ENCODE assay signal across 1 cellular context in the genomic region with DNA sequence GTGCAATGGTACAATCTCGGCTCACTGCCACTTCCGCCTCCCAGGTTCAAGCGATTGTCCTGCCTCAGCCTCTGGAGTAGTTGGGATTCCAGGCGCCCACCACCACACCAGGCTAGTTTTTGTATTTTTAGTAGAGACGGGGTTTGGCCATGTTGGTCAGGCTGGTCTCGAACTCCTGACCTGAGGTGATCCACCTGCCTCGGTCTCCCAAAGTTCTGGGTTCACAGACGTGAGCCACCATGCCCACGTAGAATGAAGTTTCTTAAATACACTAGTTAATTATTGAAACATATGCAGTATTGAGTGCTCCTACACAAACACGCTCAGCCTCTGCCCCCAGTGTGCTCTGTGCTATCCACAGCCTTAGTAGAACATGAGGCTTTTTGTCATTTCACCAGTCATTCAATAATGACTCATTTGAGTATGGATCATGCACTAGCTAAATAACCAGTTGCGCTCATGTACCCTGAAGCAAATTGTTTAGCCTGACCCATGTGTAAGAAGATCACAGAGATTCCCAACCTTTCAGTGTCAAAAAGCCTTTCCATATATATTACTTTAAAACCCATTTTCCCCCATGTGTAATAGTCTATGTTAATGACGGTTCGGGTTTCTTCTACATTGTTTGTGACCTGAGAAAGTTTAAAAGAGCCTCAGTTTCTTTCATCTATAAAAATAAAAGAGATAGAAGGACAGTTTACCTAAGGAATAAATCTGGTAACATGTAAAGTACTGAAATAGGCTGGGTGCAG.
TF ChIP-seq lines count a peak whose summit lies in the region.

No MANE protein-coding gene starts in this region.

TF ChIP-seq in GM12878, 131 proteins besides CTCF, POLR2A, EP300 and RAD21 (continued from another document and continues in another):
- TF ChIP-seq, protein P1, sequence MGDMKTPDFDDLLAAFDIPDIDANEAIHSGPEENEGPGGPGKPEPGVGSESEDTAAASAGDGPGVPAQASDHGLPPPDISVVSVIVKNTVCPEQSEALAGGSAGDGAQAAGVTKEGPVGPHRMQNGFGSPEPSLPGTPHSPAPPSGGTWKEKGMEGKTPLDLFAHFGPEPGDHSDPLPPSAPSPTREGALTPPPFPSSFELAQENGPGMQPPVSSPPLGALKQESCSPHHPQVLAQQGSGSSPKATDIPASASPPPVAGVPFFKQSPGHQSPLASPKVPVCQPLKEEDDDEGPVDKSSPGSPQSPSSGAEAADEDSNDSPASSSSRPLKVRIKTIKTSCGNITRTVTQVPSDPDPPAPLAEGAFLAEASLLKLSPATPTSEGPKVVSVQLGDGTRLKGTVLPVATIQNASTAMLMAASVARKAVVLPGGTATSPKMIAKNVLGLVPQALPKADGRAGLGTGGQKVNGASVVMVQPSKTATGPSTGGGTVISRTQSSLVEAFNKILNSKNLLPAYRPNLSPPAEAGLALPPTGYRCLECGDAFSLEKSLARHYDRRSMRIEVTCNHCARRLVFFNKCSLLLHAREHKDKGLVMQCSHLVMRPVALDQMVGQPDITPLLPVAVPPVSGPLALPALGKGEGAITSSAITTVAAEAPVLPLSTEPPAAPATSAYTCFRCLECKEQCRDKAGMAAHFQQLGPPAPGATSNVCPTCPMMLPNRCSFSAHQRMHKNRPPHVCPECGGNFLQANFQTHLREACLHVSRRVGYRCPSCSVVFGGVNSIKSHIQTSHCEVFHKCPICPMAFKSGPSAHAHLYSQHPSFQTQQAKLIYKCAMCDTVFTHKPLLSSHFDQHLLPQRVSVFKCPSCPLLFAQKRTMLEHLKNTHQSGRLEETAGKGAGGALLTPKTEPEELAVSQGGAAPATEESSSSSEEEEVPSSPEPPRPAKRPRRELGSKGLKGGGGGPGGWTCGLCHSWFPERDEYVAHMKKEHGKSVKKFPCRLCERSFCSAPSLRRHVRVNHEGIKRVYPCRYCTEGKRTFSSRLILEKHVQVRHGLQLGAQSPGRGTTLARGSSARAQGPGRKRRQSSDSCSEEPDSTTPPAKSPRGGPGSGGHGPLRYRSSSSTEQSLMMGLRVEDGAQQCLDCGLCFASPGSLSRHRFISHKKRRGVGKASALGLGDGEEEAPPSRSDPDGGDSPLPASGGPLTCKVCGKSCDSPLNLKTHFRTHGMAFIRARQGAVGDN (IDR thresholded peaks at IDR 0.05) = no peak; the same call in none of the 2 replicates
- TF ChIP-seq USF1 (IDR thresholded peaks at IDR 0.05; ENCODE audit: borderline replicate concordance, extremely low read length, insufficient read depth, low read depth, low read length) = no peak
- TF ChIP-seq CREM (IDR thresholded peaks at IDR 0.05; ENCODE audit: low read depth) = peak; percentile 38; the same call in 1 of the 2 replicates
- no peak for TF ChIP-seq TARDBP (IDR thresholded peaks at IDR 0.05; ENCODE audit: borderline replicate concordance)
- peak; percentile 34; the same call in 1 of the 2 replicates for TF ChIP-seq SMARCA5 (IDR thresholded peaks at IDR 0.05)
- no peak for TF ChIP-seq NR2C1 (IDR thresholded peaks at IDR 0.05)
- TF ChIP-seq, protein P2, sequence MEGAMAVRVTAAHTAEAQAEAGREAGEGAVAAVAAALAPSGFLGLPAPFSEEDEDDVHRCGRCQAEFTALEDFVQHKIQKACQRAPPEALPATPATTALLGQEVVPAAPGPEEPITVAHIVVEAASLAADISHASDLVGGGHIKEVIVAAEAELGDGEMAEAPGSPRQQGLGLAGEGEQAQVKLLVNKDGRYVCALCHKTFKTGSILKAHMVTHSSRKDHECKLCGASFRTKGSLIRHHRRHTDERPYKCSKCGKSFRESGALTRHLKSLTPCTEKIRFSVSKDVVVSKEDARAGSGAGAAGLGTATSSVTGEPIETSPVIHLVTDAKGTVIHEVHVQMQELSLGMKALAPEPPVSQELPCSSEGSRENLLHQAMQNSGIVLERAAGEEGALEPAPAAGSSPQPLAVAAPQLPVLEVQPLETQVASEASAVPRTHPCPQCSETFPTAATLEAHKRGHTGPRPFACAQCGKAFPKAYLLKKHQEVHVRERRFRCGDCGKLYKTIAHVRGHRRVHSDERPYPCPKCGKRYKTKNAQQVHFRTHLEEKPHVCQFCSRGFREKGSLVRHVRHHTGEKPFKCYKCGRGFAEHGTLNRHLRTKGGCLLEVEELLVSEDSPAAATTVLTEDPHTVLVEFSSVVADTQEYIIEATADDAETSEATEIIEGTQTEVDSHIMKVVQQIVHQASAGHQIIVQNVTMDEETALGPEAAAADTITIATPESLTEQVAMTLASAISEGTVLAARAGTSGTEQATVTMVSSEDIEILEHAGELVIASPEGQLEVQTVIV (IDR thresholded peaks at IDR 0.05; ENCODE audit: borderline replicate concordance, partially characterized antibody) = peak; percentile 28
- 0 out of 2 replicates have a peak, but pooled peaks have one; percentile 11 for TF ChIP-seq TCF12 (IDR thresholded peaks at IDR 0.05; ENCODE audit: low read depth, low read length)
- no peak for TF ChIP-seq NRF1 (conservative IDR thresholded peaks at IDR 0.05; ENCODE audit: low read depth, low read length)
- no peak for TF ChIP-seq CEBPB (IDR thresholded peaks at IDR 0.05; ENCODE audit: borderline replicate concordance in 1 of 2, low read depth in 2 of 2, low read length in 2 of 2)
- 0 out of 2 replicates have a peak, but pooled peaks have one; percentile 24 for TF ChIP-seq PAX5 (IDR thresholded peaks at IDR 0.05; ENCODE audit: borderline replicate concordance, low read depth, low read length)
- peak; percentile 87; the same call in 1 of the 2 replicates for TF ChIP-seq POLR2AphosphoS2 (IDR thresholded peaks at IDR 0.05; ENCODE audit: low read depth, low read length)
- no peak for TF ChIP-seq MXI1 (IDR thresholded peaks at IDR 0.05; ENCODE audit: low read depth, low read length)
- TF ChIP-seq GATAD2B (conservative IDR thresholded peaks at IDR 0.05; ENCODE audit: low read depth) = no peak
- TF ChIP-seq YBX1 (IDR thresholded peaks at IDR 0.05) = no peak
- TF ChIP-seq HSF1 (IDR thresholded peaks at IDR 0.05; ENCODE audit: low read depth, low read length) = no peak
- peak; percentile 13 for TF ChIP-seq CBFB (IDR thresholded peaks at IDR 0.05; ENCODE audit: low read depth)
- no peak for TF ChIP-seq BHLHE40 (IDR thresholded peaks at IDR 0.05; ENCODE audit: borderline replicate concordance in 1 of 2, low read depth in 2 of 2, low read length in 1 of 2)
- TF ChIP-seq ZZZ3 (IDR thresholded peaks at IDR 0.05; ENCODE audit: control insufficient read depth, insufficient read length, low read depth) = no peak
- TF ChIP-seq HDAC2 (IDR thresholded peaks at IDR 0.05) = no peak
- TF ChIP-seq, protein P3, sequence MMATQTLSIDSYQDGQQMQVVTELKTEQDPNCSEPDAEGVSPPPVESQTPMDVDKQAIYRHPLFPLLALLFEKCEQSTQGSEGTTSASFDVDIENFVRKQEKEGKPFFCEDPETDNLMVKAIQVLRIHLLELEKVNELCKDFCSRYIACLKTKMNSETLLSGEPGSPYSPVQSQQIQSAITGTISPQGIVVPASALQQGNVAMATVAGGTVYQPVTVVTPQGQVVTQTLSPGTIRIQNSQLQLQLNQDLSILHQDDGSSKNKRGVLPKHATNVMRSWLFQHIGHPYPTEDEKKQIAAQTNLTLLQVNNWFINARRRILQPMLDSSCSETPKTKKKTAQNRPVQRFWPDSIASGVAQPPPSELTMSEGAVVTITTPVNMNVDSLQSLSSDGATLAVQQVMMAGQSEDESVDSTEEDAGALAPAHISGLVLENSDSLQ (IDR thresholded peaks at IDR 0.05) = peak; percentile 55
- TF ChIP-seq TCF7 (IDR thresholded peaks at IDR 0.05; ENCODE audit: borderline replicate concordance) = 0 out of 2 replicates have a peak, but pooled peaks have one; percentile 6
- TF ChIP-seq PML (IDR thresholded peaks at IDR 0.05; ENCODE audit: low read length) = peak; percentile 86
- TF ChIP-seq SIX5 (IDR thresholded peaks at IDR 0.05; ENCODE audit: low read depth, low read length, severe bottlenecking) = peak; percentile 2
- no peak for TF ChIP-seq ESRRA (IDR thresholded peaks at IDR 0.05; ENCODE audit: low read length)
- TF ChIP-seq RBBP5 (conservative IDR thresholded peaks at IDR 0.05) = no peak
- TF ChIP-seq, protein P4, sequence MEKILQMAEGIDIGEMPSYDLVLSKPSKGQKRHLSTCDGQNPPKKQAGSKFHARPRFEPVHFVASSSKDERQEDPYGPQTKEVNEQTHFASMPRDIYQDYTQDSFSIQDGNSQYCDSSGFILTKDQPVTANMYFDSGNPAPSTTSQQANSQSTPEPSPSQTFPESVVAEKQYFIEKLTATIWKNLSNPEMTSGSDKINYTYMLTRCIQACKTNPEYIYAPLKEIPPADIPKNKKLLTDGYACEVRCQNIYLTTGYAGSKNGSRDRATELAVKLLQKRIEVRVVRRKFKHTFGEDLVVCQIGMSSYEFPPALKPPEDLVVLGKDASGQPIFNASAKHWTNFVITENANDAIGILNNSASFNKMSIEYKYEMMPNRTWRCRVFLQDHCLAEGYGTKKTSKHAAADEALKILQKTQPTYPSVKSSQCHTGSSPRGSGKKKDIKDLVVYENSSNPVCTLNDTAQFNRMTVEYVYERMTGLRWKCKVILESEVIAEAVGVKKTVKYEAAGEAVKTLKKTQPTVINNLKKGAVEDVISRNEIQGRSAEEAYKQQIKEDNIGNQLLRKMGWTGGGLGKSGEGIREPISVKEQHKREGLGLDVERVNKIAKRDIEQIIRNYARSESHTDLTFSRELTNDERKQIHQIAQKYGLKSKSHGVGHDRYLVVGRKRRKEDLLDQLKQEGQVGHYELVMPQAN (conservative IDR thresholded peaks at IDR 0.05) = peak; percentile 20; the same call in 1 of the 2 replicates
- TF ChIP-seq LARP7 (IDR thresholded peaks at IDR 0.05) = peak; percentile 61; the same call in 1 of the 2 replicates
- no peak for TF ChIP-seq SIN3A (IDR thresholded peaks at IDR 0.05; ENCODE audit: low read depth, low read length)
- TF ChIP-seq SMC3 (IDR thresholded peaks at IDR 0.05; ENCODE audit: borderline replicate concordance, low read length) = no peak; the same call in 1 of the 2 replicates
- no peak for TF ChIP-seq RFX5 (IDR thresholded peaks at IDR 0.05; ENCODE audit: low read depth, low read length)
- TF ChIP-seq REST (IDR thresholded peaks at IDR 0.05; ENCODE audit: low read depth, low read length) = no peak
- no peak for TF ChIP-seq RAD51 (IDR thresholded peaks at IDR 0.05)
- TF ChIP-seq NFYA (IDR thresholded peaks at IDR 0.05; ENCODE audit: borderline replicate concordance, low read depth, low read length) = no peak
- no peak for TF ChIP-seq KLF5 (IDR thresholded peaks at IDR 0.05; ENCODE audit: partially characterized antibody)
- TF ChIP-seq CHD4 (IDR thresholded peaks at IDR 0.05) = no peak
- TF ChIP-seq STAT3 (IDR thresholded peaks at IDR 0.05; ENCODE audit: low read depth, low read length) = 0 out of 2 replicates have a peak, but pooled peaks have one; percentile 36
- TF ChIP-seq IRF4 (IDR thresholded peaks at IDR 0.05; ENCODE audit: low read depth, low read length) = peak; percentile 62; the same call in 1 of the 2 replicates
- TF ChIP-seq SUZ12 (IDR thresholded peaks at IDR 0.05; ENCODE audit: unreplicated experiment) = no peak
- TF ChIP-seq KAT2A (conservative IDR thresholded peaks at IDR 0.05; ENCODE audit: control insufficient read depth, low read depth, low read length) = no peak
- TF ChIP-seq BMI1 (IDR thresholded peaks at IDR 0.05; ENCODE audit: borderline replicate concordance) = no peak; the same call in 1 of the 2 replicates
- no peak; the same call in none of the 2 replicates for TF ChIP-seq IKZF1 (conservative IDR thresholded peaks at IDR 0.05)
- no peak for TF ChIP-seq RELB (IDR thresholded peaks at IDR 0.05; ENCODE audit: low read depth)
- no peak for TF ChIP-seq SMAD1 (IDR thresholded peaks at IDR 0.05; ENCODE audit: low read depth, partially characterized antibody)
